ENCODE assay signal across 15 cellular contexts in genomic region chr2:102027703-102028059, GRCh38. TPM values are rescaled to one million over a fixed set of nuclear protein-coding genes. Genes with fewer than 3 reads are reported as not detected.
A peak's percentile ranks its signal among the peaks of the same experiment; 100 is the strongest.
DNase-seq lines count a peak whose midpoint lies in the region; ATAC-seq and TF ChIP-seq lines count a peak whose summit lies in the region.
"Had no signal": no experiment of that assay in that cellular context is flagged by ENCODE, and none has a peak within 500 bp of the region (broad histone marks: within the 10 kb centered on the region; RNA-seq: fewer than 3 reads in every experiment).

No MANE protein-coding gene starts in this region.

- no peak for TF ChIP-seq POLR2A in spleen (IDR thresholded peaks at IDR 0.05)

- no peaks in the 10 kb centered on the region for H3K9me3 ChIP-seq in SJSA1 (replicated peaks)
- H3K9me3 ChIP-seq in lower lobe of right lung = no peaks in the 10 kb centered on the region
- no peaks in the 10 kb centered on the region for H3K9me3 ChIP-seq in spleen
- H3K9me3 ChIP-seq: mucosa of descending colon had no signal

- no peak overlapping the region for H3K4me3 Mint-ChIP-seq in activated T-helper 1 cell treated with anti-CD3 and anti-CD28 coated beads, Interleukin-12 subunit alpha, Interleukin-12 subunit beta, Interleukin-2, Interleukin-4 antibody, amounts not matched to agents 30 ng/mL and 10 ng/mL and 1 ng/mL, durations not matched to agents 14 hours and 24 hours and 36 hours
- H3K4me3 Mint-ChIP-seq: T-helper 2 cell treated with Interferon-gamma antibody and Interleukin-4, amounts not matched to agents 5 μg/mL and 100 μg/mL, for 36 hours had no signal

- H3K27ac Mint-ChIP-seq in activated T-helper 1 cell treated with anti-CD3 and anti-CD28 coated beads, Interleukin-12 subunit alpha, Interleukin-12 subunit beta, Interleukin-2, Interleukin-4 antibody, amounts not matched to agents 30 ng/mL and 10 ng/mL and 1 ng/mL, durations not matched to agents 14 hours and 24 hours and 36 hours = no peak overlapping the region
- H3K27ac Mint-ChIP-seq: T-helper 2 cell treated with Interferon-gamma antibody and Interleukin-4, amounts not matched to agents 5 μg/mL and 100 μg/mL, for 36 hours had no signal

- WGBS in spleen, 5 donors = 73 to 83% (median 80%) methylated on average over 6 of the region's 6 CpGs

- H3K36me3 Mint-ChIP-seq in activated T-helper 1 cell treated with anti-CD3 and anti-CD28 coated beads, Interleukin-12 subunit alpha, Interleukin-12 subunit beta, Interleukin-2, Interleukin-4 antibody, amounts not matched to agents 30 ng/mL and 10 ng/mL and 1 ng/mL, durations not matched to agents 14 hours and 24 hours and 36 hours (ENCODE audit: low read depth) = peaks cover 12% of the 10 kb centered on the region

- peak; percentile 18 to 37 for ATAC-seq in lower lobe of right lung
- no peak for ATAC-seq in HG03045 (IDR thresholded peaks at IDR 0.05; ENCODE audit: unreplicated experiment)
- ATAC-seq: mucosa of descending colon, Panc1 had no signal

- H3K4me3 ChIP-seq in SJSA1 (no peak overlapping the region), lower lobe of right lung (no peak overlapping the region), spleen (no peak overlapping the region)
- H3K4me3 ChIP-seq: mucosa of descending colon had no signal

- H3K27me3 ChIP-seq in SJSA1 (replicated peaks) (no peaks in the 10 kb centered on the region), lower lobe of right lung (ENCODE audit: low read depth) (no peaks in the 10 kb centered on the region), spleen (replicated peaks in 1 of 7) (peaks cover 0 to 9% (median 0%) of the 10 kb centered on the region in 7 donors)

- H3K4me1 Mint-ChIP-seq in activated T-helper 1 cell treated with anti-CD3 and anti-CD28 coated beads, Interleukin-12 subunit alpha, Interleukin-12 subunit beta, Interleukin-2, Interleukin-4 antibody, amounts not matched to agents 30 ng/mL and 10 ng/mL and 1 ng/mL, durations not matched to agents 14 hours and 24 hours and 36 hours (ENCODE audit: low read depth) = peaks cover 50% of the 10 kb centered on the region

- peaks cover 2% of the 10 kb centered on the region for H3K27me3 Mint-ChIP-seq in activated T-helper 1 cell treated with anti-CD3 and anti-CD28 coated beads, Interleukin-12 subunit alpha, Interleukin-12 subunit beta, Interleukin-2, Interleukin-4 antibody, amounts not matched to agents 30 ng/mL and 10 ng/mL and 1 ng/mL, durations not matched to agents 14 hours and 24 hours and 36 hours (ENCODE audit: insufficient read depth)

- H3K27ac ChIP-seq in SJSA1 = 0 out of 2 replicates have a peak overlapping the region, but pooled peaks have one; percentile 0
- H3K27ac ChIP-seq in lower lobe of right lung = peak overlapping the region; percentile 25
- H3K27ac ChIP-seq in spleen = peak overlapping the region in 5 of 8 donors; percentile 28 to 76 (median 64)
- H3K27ac ChIP-seq: C4-2B had no signal

- intact Hi-C loops in lower lobe of right lung (cut with DNase I) (loop anchor here (10.0 kb wide), 2 partner anchors 137 to 217 kb away; no protein-coding TSS in a partner anchor), spleen (cut with DNase I; ENCODE audit: low total_unique reads) (no loop called here)
- intact Hi-C loops in activated T-helper 1 cell treated with anti-CD3 and anti-CD28 coated beads, Interleukin-12 subunit alpha, Interleukin-12 subunit beta, Interleukin-2, Interleukin-4 antibody, amounts not matched to agents 30 ng/mL and 10 ng/mL and 1 ng/mL, durations not matched to agents 14 hours and 24 hours and 36 hours (cut with micrococcal nuclease) = loop anchor here (1.0 to 10.0 kb wide), 5 partner anchors 17 to 587 kb away; partner anchors contain the start of gene SLC9A2

- peaks cover 21% of the 10 kb centered on the region for H3K4me1 ChIP-seq in SJSA1 (replicated peaks)
- H3K4me1 ChIP-seq in lower lobe of right lung = peaks cover 58% of the 10 kb centered on the region
- peaks cover 0 to 57% (median 15%) of the 10 kb centered on the region in 6 donors for H3K4me1 ChIP-seq in spleen

- H3K9me3 Mint-ChIP-seq in activated T-helper 1 cell treated with anti-CD3 and anti-CD28 coated beads, Interleukin-12 subunit alpha, Interleukin-12 subunit beta, Interleukin-2, Interleukin-4 antibody, amounts not matched to agents 30 ng/mL and 10 ng/mL and 1 ng/mL, durations not matched to agents 14 hours and 24 hours and 36 hours = no peaks in the 10 kb centered on the region
- H3K9me3 Mint-ChIP-seq: T-helper 2 cell treated with Interferon-gamma antibody and Interleukin-4, amounts not matched to agents 5 μg/mL and 100 μg/mL, for 36 hours had no signal

- DNase-seq in SJSA1 (ENCODE audit: low read depth in 1 of 2, low spot score in 2 of 2) = no peak
- peak; percentile 11 for DNase-seq in dermis blood vessel endothelial cell
- DNase-seq in lower lobe of right lung = no peak
- no peak for DNase-seq in spleen
- no peak for DNase-seq in SKM-1 (lab: John Stamatoyannopoulos, UW; ENCODE audit: unreplicated experiment)
- no peak for DNase-seq in activated T-helper 1 cell treated with anti-CD3 and anti-CD28 coated beads, Interleukin-12 subunit alpha, Interleukin-12 subunit beta, Interleukin-2, Interleukin-4 antibody, amounts not matched to agents 30 ng/mL and 10 ng/mL and 1 ng/mL, durations not matched to agents 14 hours and 24 hours and 36 hours (ENCODE audit: low spot score)
- no peak for DNase-seq in amygdala (lab: John Stamatoyannopoulos, UW)
- DNase-seq: GDM1; mucosa of descending colon; stimulated activated CD4-positive, alpha-beta T cell treated with anti-CD3 and anti-CD28 coated beads, Interleukin-15, amount 100 ng/mL, for 24 hours; stimulated activated CD8-positive, alpha-beta memory T cell treated with anti-CD3 and anti-CD28 coated beads, Interleukin-4, amount 100 ng/mL, for 48 hours had no signal

- H3K36me3 ChIP-seq in SJSA1 = no peaks in the 10 kb centered on the region
- H3K36me3 ChIP-seq in lower lobe of right lung = no peaks in the 10 kb centered on the region
- H3K36me3 ChIP-seq in spleen = peaks cover 0 to 94% (median 0%) of the 10 kb centered on the region in 6 donors

- no peak for TF ChIP-seq CTCF in lower lobe of right lung (IDR thresholded peaks at IDR 0.05)
- no peak for TF ChIP-seq CTCF in spleen (IDR thresholded peaks at IDR 0.05 in 8 of 11, conservative IDR thresholded peaks at IDR 0.05 in 3 of 11)

RNA-seq across cellular contexts. Expression of gene IL1R2, which starts 35.9 kb away (rescaled TPM):
- total RNA-seq in SJSA1 (2014; rRNA removed; shearing (Covaris generic)) = 0.16 TPM in 1 of 2 replicates, not detected in the other
- total RNA-seq in dermis blood vessel endothelial cell (0.28 and 0.34 TPM in 2 replicates), lower lobe of right lung (23.3 TPM), spleen (100 to 1,000 TPM in 6 of 7 donors, 10 to 100 TPM in 1; 24.5 to 607 (median 140) TPM)
- 10 to 100 TPM; 20.1 to 62.9 (median 22.6) TPM for polyA plus RNA-seq in spleen
- total RNA-seq in activated T-helper 1 cell treated with anti-CD3 and anti-CD28 coated beads, Interleukin-12 subunit alpha, Interleukin-12 subunit beta, Interleukin-2, Interleukin-4 antibody, amounts not matched to agents 30 ng/mL and 10 ng/mL and 1 ng/mL, durations not matched to agents 14 hours and 24 hours and 36 hours = 1.1 and 1.3 TPM in 2 replicates

Comparison
In these comparisons a context has a peak if more than half of its experiments do, and no peak if none do; other contexts are left out.
1. H3K27ac ChIP-seq: peak in every context shown above with its lines; median percentile 64 in spleen; 25 in lower lobe of right lung; 0 in SJSA1.
2. RNA of gene IL1R2, which starts 35.9 kb away (total RNA-seq): 24.5 to 607 TPM in spleen and 23.3 TPM in lower lobe of right lung (single experiment); 1.1 to 1.3 TPM in activated T-helper 1 cell treated with anti-CD3 and anti-CD28 coated beads, Interleukin-12 subunit alpha, Interleukin-12 subunit beta, Interleukin-2, Interleukin-4 antibody, amounts not matched to agents 30 ng/mL and 10 ng/mL and 1 ng/mL, durations not matched to agents 14 hours and 24 hours and 36 hours, 0.28 to 0.34 TPM in dermis blood vessel endothelial cell and 0.16 TPM in SJSA1; every median in the first group is over 10 times any median in the second.